ENCODE assay signal across 8 cellular contexts in the genomic region with DNA sequence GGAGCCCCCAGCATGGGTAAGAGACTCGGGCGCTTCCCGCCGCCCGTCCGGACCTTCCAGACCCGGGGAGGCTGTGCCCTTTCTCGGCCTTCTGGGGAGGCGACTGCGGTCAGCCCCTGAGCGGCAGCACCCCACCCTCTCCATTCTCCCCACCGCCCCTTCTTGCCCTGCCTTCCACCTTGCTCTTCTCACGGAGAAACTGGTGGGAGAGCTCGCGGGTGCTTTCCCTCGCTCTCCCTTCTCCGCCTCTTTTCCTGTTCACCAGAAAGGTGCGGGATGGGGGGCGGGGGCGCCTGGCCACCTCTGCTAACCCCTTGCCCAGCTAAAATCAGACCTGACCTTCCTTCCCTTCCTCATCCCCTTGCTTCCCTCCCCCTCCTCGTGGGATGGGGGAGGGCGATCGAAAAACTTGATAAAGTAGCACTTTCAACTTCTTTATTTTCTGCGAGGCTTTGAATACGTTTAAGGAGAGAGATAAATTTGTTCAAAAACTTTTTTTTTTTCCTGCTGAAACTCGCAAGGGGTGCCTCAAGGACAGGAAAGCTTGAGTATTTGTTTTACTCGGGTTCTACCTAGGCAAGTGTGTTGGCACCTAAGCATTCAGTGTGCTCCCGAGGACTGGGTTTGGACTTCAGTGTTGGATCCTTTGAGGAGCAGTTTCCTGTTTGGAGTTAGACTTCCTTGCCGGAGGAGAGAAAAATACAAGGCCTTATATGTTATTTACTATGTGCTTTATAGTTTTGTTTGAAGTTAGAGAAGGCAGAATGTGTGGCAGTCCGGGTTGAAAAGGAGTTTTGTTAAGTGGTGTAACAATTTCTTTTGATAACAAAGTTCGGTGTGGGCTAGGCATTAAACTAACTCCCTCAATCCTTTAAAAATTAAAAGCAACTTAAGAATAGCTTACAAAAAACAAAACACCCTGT. TPM values are rescaled to one million over a fixed set of nuclear protein-coding genes. Genes with fewer than 3 reads are reported as not detected.
A peak's percentile ranks its signal among the peaks of the same experiment; 100 is the strongest.
DNase-seq lines count a peak whose midpoint lies in the region; ATAC-seq and TF ChIP-seq lines count a peak whose summit lies in the region.

No MANE protein-coding gene starts in this region.

- intact Hi-C loops in activated CD4-positive, alpha-beta memory T cell treated with anti-CD3 and anti-CD28 coated beads for 36 hours (cut with micrococcal nuclease): loop anchor here (5.0 kb wide), 3 partner anchors 119 to 1984 kb away; a partner anchor contains a TSS

- no peak for TF ChIP-seq CTCF in KMS-11 (conservative IDR thresholded peaks at IDR 0.05; ENCODE audit: low read depth, low read length)
- no peak for TF ChIP-seq CTCF in gastroesophageal sphincter (IDR thresholded peaks at IDR 0.05)
- TF ChIP-seq CTCF in osteoblast (IDR thresholded peaks at IDR 0.05; ENCODE audit: extremely low read depth, low read depth, low read length): no peak

- peaks cover 34% of the 10 kb centered on the region for H3K4me1 Mint-ChIP-seq in activated CD4-positive, alpha-beta memory T cell treated with anti-CD3 and anti-CD28 coated beads for 36 hours (ENCODE audit: low read depth)

- peaks cover 3% of the 10 kb centered on the region for H3K36me3 Mint-ChIP-seq in activated CD4-positive, alpha-beta memory T cell treated with anti-CD3 and anti-CD28 coated beads for 36 hours

- CTCF ChIA-PET in activated CD4-positive, alpha-beta memory T cell treated with anti-CD3 and anti-CD28 coated beads for 36 hours (lab: Charles Lee): interaction anchor here (0.7 to 2.0 kb wide), 4 partner anchors 9 to 153 kb away, joined by 3 to 5 read pairs (median 3); no protein-coding TSS in a partner anchor

- DNase-seq in ELF-1 (ENCODE audit: low read depth, low spot score) (peak; percentile 65), osteoblast (ENCODE audit: insufficient read length, low spot score, missing footprints) (peak; percentile 83), NCI-H226 (no peak), DMS153 (lab: John Stamatoyannopoulos, UW) (no peak)
- no peak for DNase-seq in activated CD4-positive, alpha-beta memory T cell treated with anti-CD3 and anti-CD28 coated beads for 36 hours

- H3K9ac ChIP-seq in KMS-11: peak overlapping the region; percentile 94

- H2AFZ ChIP-seq in KMS-11 (ENCODE audit: low read depth) (peak overlapping the region; percentile 96), osteoblast (ENCODE audit: low read length) (peak overlapping the region; percentile 96)

- H3K36me3 ChIP-seq in KMS-11 (ENCODE audit: insufficient read depth) (no peaks in the 10 kb centered on the region), gastroesophageal sphincter (no peaks in the 10 kb centered on the region), osteoblast (ENCODE audit: insufficient read depth, low read length) (no peaks in the 10 kb centered on the region)

- POLR2A ChIA-PET in activated CD4-positive, alpha-beta memory T cell treated with anti-CD3 and anti-CD28 coated beads for 36 hours (lab: Charles Lee): interaction anchor here (1.3 to 1.4 kb wide), 3 partner anchors 12 to 149 kb away, joined by 4 to 5 read pairs (median 4); no protein-coding TSS in a partner anchor

- H4K20me1 ChIP-seq in KMS-11 (ENCODE audit: insufficient read depth): peaks cover 4% of the 10 kb centered on the region; the same call in 1 of the 2 replicates
- peaks cover 5% of the 10 kb centered on the region for H4K20me1 ChIP-seq in osteoblast (ENCODE audit: insufficient read depth, low read length)

- peaks cover 51% of the 10 kb centered on the region for H3K4me1 ChIP-seq in KMS-11 (ENCODE audit: low read depth, poor library complexity, severe bottlenecking)
- peaks cover 0 to 43% (median 0%) of the 10 kb centered on the region in 3 donors for H3K4me1 ChIP-seq in gastroesophageal sphincter
- H3K4me1 ChIP-seq in osteoblast (ENCODE audit: insufficient read depth, low read length): peaks cover 10% of the 10 kb centered on the region

- peak overlapping the region; percentile 98 for H3K4me3 Mint-ChIP-seq in activated CD4-positive, alpha-beta memory T cell treated with anti-CD3 and anti-CD28 coated beads for 36 hours

- ATAC-seq in GM21528 (IDR thresholded peaks at IDR 0.05; ENCODE audit: low FRiP score, unreplicated experiment) (peak; percentile 44), gastroesophageal sphincter (no peak)

- H3K9me3 Mint-ChIP-seq in activated CD4-positive, alpha-beta memory T cell treated with anti-CD3 and anti-CD28 coated beads for 36 hours: no peaks in the 10 kb centered on the region

- peak in 1 of 2 donors; percentile 18 for TF ChIP-seq POLR2A in gastroesophageal sphincter (IDR thresholded peaks at IDR 0.05)

- H3K27ac Mint-ChIP-seq in activated CD4-positive, alpha-beta memory T cell treated with anti-CD3 and anti-CD28 coated beads for 36 hours: peak overlapping the region; percentile 95

- TF ChIP-seq EP300 in gastroesophageal sphincter (IDR thresholded peaks at IDR 0.05): no peak

- H3K4me3 ChIP-seq in KMS-11 (IDR thresholded peaks at IDR 0.05; ENCODE audit: insufficient read depth, low read depth, low read length) (peak overlapping the region; percentile 59), gastroesophageal sphincter (peak overlapping the region; percentile 84 to 88), osteoblast (ENCODE audit: insufficient read depth, low read length) (peak overlapping the region; percentile 89)

- H3K27me3 ChIP-seq in KMS-11 (ENCODE audit: insufficient read depth, low read depth) (no peaks in the 10 kb centered on the region), gastroesophageal sphincter (no peaks in the 10 kb centered on the region), osteoblast (ENCODE audit: insufficient read depth, low read length) (no peaks in the 10 kb centered on the region)

- H3K27me3 Mint-ChIP-seq in activated CD4-positive, alpha-beta memory T cell treated with anti-CD3 and anti-CD28 coated beads for 36 hours: no peaks in the 10 kb centered on the region

- H3K9me3 ChIP-seq in gastroesophageal sphincter: no peaks in the 10 kb centered on the region
- no peaks in the 10 kb centered on the region for H3K9me3 ChIP-seq in osteoblast (ENCODE audit: low read depth, low read length)

- H3K27ac ChIP-seq in KMS-11 (peak overlapping the region; percentile 98), gastroesophageal sphincter (peak overlapping the region; percentile 93 to 97 (median 94)), osteoblast (ENCODE audit: low read depth, low read length) (peak overlapping the region; percentile 75)

- 0% methylated on average over 10 to 19 of the region's 31 CpGs for WGBS in gastroesophageal sphincter (ENCODE audit: low coverage in 1 of 2), 2 donors

- H3K4me2 ChIP-seq in KMS-11 (peak overlapping the region; percentile 97), osteoblast (ENCODE audit: insufficient read depth, low read length) (peak overlapping the region; percentile 92)

- peaks cover 54% of the 10 kb centered on the region for H3K79me2 ChIP-seq in KMS-11 (ENCODE audit: insufficient read depth, low read depth)
- H3K79me2 ChIP-seq in osteoblast (ENCODE audit: insufficient read depth, low read length): peaks cover 52% of the 10 kb centered on the region

RNA-seq across cellular contexts. Expression of a gene that starts 0.9 kb away (rescaled TPM):
- 10 to 100 TPM; 22.6 to 23.6 TPM for total RNA-seq in activated CD4-positive, alpha-beta memory T cell treated with anti-CD3 and anti-CD28 coated beads for 36 hours
- total RNA-seq in gastroesophageal sphincter (10 to 100 TPM; 21.2 to 34.4 (median 24.5) TPM), osteoblast (26.2 and 30.4 TPM in 2 replicates)

Comparison
In these comparisons a context has a peak if more than half of its experiments do, and no peak if none do; other contexts are left out.
1. DNase-seq: peak in ELF-1 (single experiment) and osteoblast (single experiment); none in activated CD4-positive, alpha-beta memory T cell treated with anti-CD3 and anti-CD28 coated beads for 36 hours (single experiment), NCI-H226 (single experiment) and DMS153 (single experiment).
2. Peak in every context shown above with its lines, with median percentiles within 50 percentile points of each other: H3K27ac ChIP-seq and H3K4me3 ChIP-seq.